1 cellular context compared by ENCODE assay signal in the genomic region with DNA sequence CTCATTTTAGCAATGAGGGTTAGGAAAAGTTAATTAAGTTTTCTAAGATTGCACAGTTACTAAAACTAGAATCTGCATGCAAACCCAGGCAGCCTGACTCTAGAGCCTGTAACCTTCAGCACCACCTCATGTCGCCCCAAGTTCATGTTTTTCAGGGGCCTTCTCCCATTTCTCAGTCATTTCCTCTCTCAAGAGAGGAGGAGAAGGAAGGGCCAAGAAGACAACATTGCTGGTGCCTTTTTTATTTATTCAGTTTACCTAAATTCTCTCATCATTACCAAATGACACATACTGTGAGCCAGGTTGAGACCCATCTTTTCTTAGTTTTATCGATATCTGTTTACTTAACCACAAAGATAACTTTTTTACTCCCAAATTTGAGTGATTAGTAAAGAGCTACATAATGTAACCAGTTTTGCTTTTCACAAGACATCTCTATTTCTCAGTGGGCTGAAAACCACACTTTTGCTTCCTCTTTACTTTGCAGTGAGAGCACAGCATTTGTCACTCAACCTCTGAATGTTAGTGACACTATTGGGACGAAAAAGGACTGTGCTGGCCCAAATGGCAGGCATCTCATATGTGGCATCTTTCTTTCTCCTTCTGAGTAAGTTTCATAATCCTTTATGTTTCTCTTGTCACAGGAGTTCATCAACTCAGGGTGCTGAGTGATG.
TF ChIP-seq lines count a peak whose summit lies in the region.

A gene with protein sequence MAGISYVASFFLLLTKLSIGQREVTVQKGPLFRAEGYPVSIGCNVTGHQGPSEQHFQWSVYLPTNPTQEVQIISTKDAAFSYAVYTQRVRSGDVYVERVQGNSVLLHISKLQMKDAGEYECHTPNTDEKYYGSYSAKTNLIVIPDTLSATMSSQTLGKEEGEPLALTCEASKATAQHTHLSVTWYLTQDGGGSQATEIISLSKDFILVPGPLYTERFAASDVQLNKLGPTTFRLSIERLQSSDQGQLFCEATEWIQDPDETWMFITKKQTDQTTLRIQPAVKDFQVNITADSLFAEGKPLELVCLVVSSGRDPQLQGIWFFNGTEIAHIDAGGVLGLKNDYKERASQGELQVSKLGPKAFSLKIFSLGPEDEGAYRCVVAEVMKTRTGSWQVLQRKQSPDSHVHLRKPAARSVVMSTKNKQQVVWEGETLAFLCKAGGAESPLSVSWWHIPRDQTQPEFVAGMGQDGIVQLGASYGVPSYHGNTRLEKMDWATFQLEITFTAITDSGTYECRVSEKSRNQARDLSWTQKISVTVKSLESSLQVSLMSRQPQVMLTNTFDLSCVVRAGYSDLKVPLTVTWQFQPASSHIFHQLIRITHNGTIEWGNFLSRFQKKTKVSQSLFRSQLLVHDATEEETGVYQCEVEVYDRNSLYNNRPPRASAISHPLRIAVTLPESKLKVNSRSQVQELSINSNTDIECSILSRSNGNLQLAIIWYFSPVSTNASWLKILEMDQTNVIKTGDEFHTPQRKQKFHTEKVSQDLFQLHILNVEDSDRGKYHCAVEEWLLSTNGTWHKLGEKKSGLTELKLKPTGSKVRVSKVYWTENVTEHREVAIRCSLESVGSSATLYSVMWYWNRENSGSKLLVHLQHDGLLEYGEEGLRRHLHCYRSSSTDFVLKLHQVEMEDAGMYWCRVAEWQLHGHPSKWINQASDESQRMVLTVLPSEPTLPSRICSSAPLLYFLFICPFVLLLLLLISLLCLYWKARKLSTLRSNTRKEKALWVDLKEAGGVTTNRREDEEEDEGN (plus strand): TSS at position 507 of the 674 bp plus-strand sequence. CDS start 58 bp downstream, at position 565.

TF ChIP-seq in SK-N-SH treated with all-trans-retinoic acid at 6 μM for 48 hours, 23 proteins besides CTCF, POLR2A, EP300 and RAD21 (continued from another document):
- TF ChIP-seq, protein P1, sequence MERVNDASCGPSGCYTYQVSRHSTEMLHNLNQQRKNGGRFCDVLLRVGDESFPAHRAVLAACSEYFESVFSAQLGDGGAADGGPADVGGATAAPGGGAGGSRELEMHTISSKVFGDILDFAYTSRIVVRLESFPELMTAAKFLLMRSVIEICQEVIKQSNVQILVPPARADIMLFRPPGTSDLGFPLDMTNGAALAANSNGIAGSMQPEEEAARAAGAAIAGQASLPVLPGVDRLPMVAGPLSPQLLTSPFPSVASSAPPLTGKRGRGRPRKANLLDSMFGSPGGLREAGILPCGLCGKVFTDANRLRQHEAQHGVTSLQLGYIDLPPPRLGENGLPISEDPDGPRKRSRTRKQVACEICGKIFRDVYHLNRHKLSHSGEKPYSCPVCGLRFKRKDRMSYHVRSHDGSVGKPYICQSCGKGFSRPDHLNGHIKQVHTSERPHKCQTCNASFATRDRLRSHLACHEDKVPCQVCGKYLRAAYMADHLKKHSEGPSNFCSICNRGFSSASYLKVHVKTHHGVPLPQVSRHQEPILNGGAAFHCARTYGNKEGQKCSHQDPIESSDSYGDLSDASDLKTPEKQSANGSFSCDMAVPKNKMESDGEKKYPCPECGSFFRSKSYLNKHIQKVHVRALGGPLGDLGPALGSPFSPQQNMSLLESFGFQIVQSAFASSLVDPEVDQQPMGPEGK (CRISPR knock-in tag; IDR thresholded peaks at IDR 0.05; ENCODE audit: borderline replicate concordance) = no peak
